Comparison of ENCODE assay signal across 13 cellular contexts in genomic region chr14:101293609-101294008, GRCh38.
"Had no signal": no experiment of that assay in that cellular context is flagged by ENCODE, and none has a peak within 500 bp of the region (broad histone marks: within the 10 kb centered on the region; RNA-seq: fewer than 3 reads in every experiment).

No MANE protein-coding gene starts in this region.

- H3K27ac ChIP-seq: foreskin keratinocyte, stomach, thoracic aorta, transverse colon had no signal

- H3K4me3 ChIP-seq: stomach, thoracic aorta, transverse colon had no signal

- H3K36me3 ChIP-seq: stomach, thoracic aorta, transverse colon had no signal

- H3K27me3 ChIP-seq: foreskin keratinocyte, transverse colon had no signal

- DNase-seq: erythroblast; kidney glomerular epithelial cell; mammary epithelial cell; natural killer cell; posterior cingulate gyrus; stimulated activated CD4-positive, alpha-beta T cell treated with anti-CD3 and anti-CD28 coated beads, Interleukin-2, amount 100 ng/mL, for 24 hours; stimulated activated CD4-positive, alpha-beta T cell treated with anti-CD3 and anti-CD28 coated beads, Interleukin-4, amount 100 ng/mL, for 4 hours; stimulated activated naive B cell treated with anti-CD40 and anti-IgM and Interleukin-4, amounts not matched to agents 10 μg/mL and 1 μg/mL and 100 μg/mL, for 72 hours; stomach; substantia nigra; transverse colon had no signal

- H3K4me1 ChIP-seq: foreskin keratinocyte, stomach had no signal
